Comparison of ENCODE assay signal across 34 cellular contexts in the genomic region with DNA sequence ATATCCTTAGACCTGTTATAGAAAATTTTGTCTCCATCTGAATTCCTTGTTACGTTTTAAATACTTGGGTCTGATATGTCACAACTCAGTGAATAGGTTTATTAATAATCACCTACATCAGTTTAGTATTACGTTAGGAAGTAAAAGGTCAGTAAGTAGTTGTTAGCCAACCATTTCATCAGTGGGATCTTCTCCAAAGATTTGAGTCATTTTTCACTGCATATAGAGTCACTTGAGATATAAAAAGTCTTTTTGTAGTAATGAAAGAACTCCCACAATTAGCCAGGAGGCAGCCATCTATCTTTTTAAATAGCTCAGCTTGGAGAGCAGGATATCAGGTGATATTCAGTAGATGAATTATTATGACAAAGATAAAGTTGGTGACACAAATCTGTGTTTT.
"Had no signal": no experiment of that assay in that cellular context is flagged by ENCODE, and none has a peak within 500 bp of the region (broad histone marks: within the 10 kb centered on the region; RNA-seq: fewer than 3 reads in every experiment).

No MANE protein-coding gene starts in this region.

- H3K4me3 Mint-ChIP-seq: activated B cell treated with CpG ODN at 0.5 μM for 24 hours; activated CD4-positive, alpha-beta memory T cell treated with anti-CD3 and anti-CD28 coated beads for 36 hours; activated CD8-positive, alpha-beta memory T cell treated with anti-CD3 and anti-CD28 coated beads, Interleukin-2, amount 10 ng/mL, durations not matched to agents 7 days and 5 days; activated CD8-positive, alpha-beta T cell treated with anti-CD3 and anti-CD28 coated beads, Interleukin-2, amount 10 ng/mL, durations not matched to agents 7 days and 5 days; activated naive CD4-positive, alpha-beta T cell treated with anti-CD3 and anti-CD28 coated beads for 36 hours; activated naive CD4-positive, alpha-beta T cell treated with anti-CD3 and anti-CD28 coated beads, Interleukin-2, amount 50 U/mL, for 24 hours; activated naive CD8-positive, alpha-beta T cell treated with anti-CD3 and anti-CD28 coated beads for 36 hours; activated naive CD8-positive, alpha-beta T cell treated with anti-CD3 and anti-CD28 coated beads, Interleukin-2, amount 50 U/mL, for 24 hours; activated T-helper 1 cell treated with anti-CD3 and anti-CD28 coated beads, Interleukin-12 subunit alpha, Interleukin-12 subunit beta, Interleukin-2, Interleukin-4 antibody, amounts not matched to agents 30 ng/mL and 10 ng/mL and 1 ng/mL, durations not matched to agents 14 hours and 24 hours and 36 hours; brain; T-helper 17 cell; T-helper 2 cell treated with Interferon-gamma antibody and Interleukin-4, amounts not matched to agents 5 μg/mL and 100 μg/mL, for 36 hours had no signal

- H3K4me1 Mint-ChIP-seq: activated B cell treated with CpG ODN at 0.5 μM for 24 hours; activated CD8-positive, alpha-beta memory T cell treated with anti-CD3 and anti-CD28 coated beads, Interleukin-2, amount 10 ng/mL, durations not matched to agents 7 days and 5 days; activated naive CD4-positive, alpha-beta T cell treated with anti-CD3 and anti-CD28 coated beads, Interleukin-2, amount 50 U/mL, for 24 hours; activated naive CD8-positive, alpha-beta T cell treated with anti-CD3 and anti-CD28 coated beads for 36 hours; activated naive CD8-positive, alpha-beta T cell treated with anti-CD3 and anti-CD28 coated beads, Interleukin-2, amount 50 U/mL, for 24 hours; T-helper 17 cell had no signal

- ATAC-seq: activated CD4-positive, CD25-positive, alpha-beta regulatory T cell treated with anti-CD3 and anti-CD28 coated beads, Interleukin-2, amount 50 U/mL, for 24 hours; activated CD8-positive, alpha-beta memory T cell treated with anti-CD3 and anti-CD28 coated beads, Interleukin-2, amount 10 ng/mL, durations not matched to agents 7 days and 5 days; activated CD8-positive, alpha-beta T cell treated with anti-CD3 and anti-CD28 coated beads, Interleukin-2, amount 10 ng/mL, durations not matched to agents 7 days and 5 days; activated naive CD8-positive, alpha-beta T cell treated with anti-CD3 and anti-CD28 coated beads, Interleukin-2, amount 50 U/mL, for 24 hours; T-helper 17 cell had no signal

- H3K4me3 ChIP-seq: adrenal gland, ascending aorta, breast epithelium, cardiac muscle cell, colonic mucosa, esophagus squamous epithelium had no signal

- H3K36me3 Mint-ChIP-seq: activated CD4-positive, alpha-beta memory T cell treated with anti-CD3 and anti-CD28 coated beads for 36 hours; activated CD8-positive, alpha-beta memory T cell treated with anti-CD3 and anti-CD28 coated beads, Interleukin-2, amount 10 ng/mL, durations not matched to agents 7 days and 5 days; activated naive CD4-positive, alpha-beta T cell treated with anti-CD3 and anti-CD28 coated beads, Interleukin-2, amount 50 U/mL, for 24 hours; activated naive CD8-positive, alpha-beta T cell treated with anti-CD3 and anti-CD28 coated beads for 36 hours; brain had no signal

- H3K27me3 Mint-ChIP-seq: activated CD8-positive, alpha-beta memory T cell treated with anti-CD3 and anti-CD28 coated beads, Interleukin-2, amount 10 ng/mL, durations not matched to agents 7 days and 5 days; activated naive CD8-positive, alpha-beta T cell treated with anti-CD3 and anti-CD28 coated beads, Interleukin-2, amount 50 U/mL, for 24 hours; brain had no signal

- H3K27me3 ChIP-seq: adrenal gland, ascending aorta, breast epithelium, cardiac muscle cell, colonic mucosa, esophagus squamous epithelium had no signal

- H3K27ac Mint-ChIP-seq: activated B cell treated with CpG ODN at 0.5 μM for 24 hours; activated CD4-positive, alpha-beta memory T cell treated with anti-CD3 and anti-CD28 coated beads for 36 hours; activated CD8-positive, alpha-beta memory T cell treated with anti-CD3 and anti-CD28 coated beads, Interleukin-2, amount 10 ng/mL, durations not matched to agents 7 days and 5 days; activated CD8-positive, alpha-beta T cell treated with anti-CD3 and anti-CD28 coated beads, Interleukin-2, amount 10 ng/mL, durations not matched to agents 7 days and 5 days; activated naive CD4-positive, alpha-beta T cell treated with anti-CD3 and anti-CD28 coated beads for 36 hours; activated naive CD4-positive, alpha-beta T cell treated with anti-CD3 and anti-CD28 coated beads, Interleukin-2, amount 50 U/mL, for 24 hours; activated naive CD8-positive, alpha-beta T cell treated with anti-CD3 and anti-CD28 coated beads for 36 hours; activated naive CD8-positive, alpha-beta T cell treated with anti-CD3 and anti-CD28 coated beads, Interleukin-2, amount 50 U/mL, for 24 hours; activated T-helper 1 cell treated with anti-CD3 and anti-CD28 coated beads, Interleukin-12 subunit alpha, Interleukin-12 subunit beta, Interleukin-2, Interleukin-4 antibody, amounts not matched to agents 30 ng/mL and 10 ng/mL and 1 ng/mL, durations not matched to agents 14 hours and 24 hours and 36 hours; activated T-helper 2 cell treated with anti-CD3 and anti-CD28 coated beads, Interferon-gamma antibody, Interleukin-2, Interleukin-4, amounts not matched to agents 10 μg/mL and 5 μg/mL and 100 μg/mL, durations not matched to agents 14 hours and 24 hours and 36 hours; brain; T-helper 17 cell; T-helper 2 cell treated with Interferon-gamma antibody and Interleukin-4, amounts not matched to agents 5 μg/mL and 100 μg/mL, for 36 hours had no signal

- H3K36me3 ChIP-seq: adrenal gland, ascending aorta, breast epithelium, cardiac muscle cell, colonic mucosa, esophagus squamous epithelium, WERI-Rb-1 had no signal

- H3K4me1 ChIP-seq: adrenal gland, ascending aorta, breast epithelium, colonic mucosa, esophagus squamous epithelium had no signal

- H3K9me3 ChIP-seq: adrenal gland, ascending aorta, breast epithelium, colonic mucosa, esophagus squamous epithelium had no signal

- H3K9me3 Mint-ChIP-seq: activated B cell treated with CpG ODN at 0.5 μM for 24 hours; activated CD4-positive, alpha-beta memory T cell treated with anti-CD3 and anti-CD28 coated beads for 36 hours; activated naive CD4-positive, alpha-beta T cell treated with anti-CD3 and anti-CD28 coated beads for 36 hours; activated naive CD4-positive, alpha-beta T cell treated with anti-CD3 and anti-CD28 coated beads, Interleukin-2, amount 50 U/mL, for 24 hours; activated naive CD8-positive, alpha-beta T cell treated with anti-CD3 and anti-CD28 coated beads for 36 hours; activated naive CD8-positive, alpha-beta T cell treated with anti-CD3 and anti-CD28 coated beads, Interleukin-2, amount 50 U/mL, for 24 hours; activated T-helper 1 cell treated with anti-CD3 and anti-CD28 coated beads, Interleukin-12 subunit alpha, Interleukin-12 subunit beta, Interleukin-2, Interleukin-4 antibody, amounts not matched to agents 30 ng/mL and 10 ng/mL and 1 ng/mL, durations not matched to agents 14 hours and 24 hours and 36 hours; activated T-helper 2 cell treated with anti-CD3 and anti-CD28 coated beads, Interferon-gamma antibody, Interleukin-2, Interleukin-4, amounts not matched to agents 10 μg/mL and 5 μg/mL and 100 μg/mL, durations not matched to agents 14 hours and 24 hours and 36 hours; brain; T-helper 2 cell treated with Interferon-gamma antibody and Interleukin-4, amounts not matched to agents 5 μg/mL and 100 μg/mL, for 36 hours had no signal

- H3K27ac ChIP-seq: adrenal gland, ascending aorta, breast epithelium, cardiac muscle cell, colonic mucosa, epithelial cell of prostate, esophagus squamous epithelium, WERI-Rb-1 had no signal

- DNase-seq: activated B cell treated with CpG ODN at 0.5 μM for 24 hours; activated CD4-positive, alpha-beta memory T cell treated with anti-CD3 and anti-CD28 coated beads for 36 hours; activated CD4-positive, alpha-beta T cell treated with anti-CD3 and anti-CD28 coated beads for 48 hours; activated CD4-positive, alpha-beta T cell treated with anti-CD3 and anti-CD28 coated beads, Interleukin-2, amount 50 U/mL, for 1 hour; activated CD8-positive, alpha-beta memory T cell treated with anti-CD3 and anti-CD28 coated beads, Interleukin-2, amount 10 ng/mL, durations not matched to agents 7 days and 5 days; activated CD8-positive, alpha-beta memory T cell treated with anti-CD3 and anti-CD28 coated beads, Interleukin-2, amount 50 U/mL, for 4 hours; activated CD8-positive, alpha-beta T cell treated with anti-CD3 and anti-CD28 coated beads, Interleukin-2, amount 10 ng/mL, durations not matched to agents 7 days and 5 days; activated effector memory CD4-positive, alpha-beta T cell treated with anti-CD3 and anti-CD28 coated beads, Interleukin-2, amount 50 U/mL, for 16 hours; activated naive CD4-positive, alpha-beta T cell treated with anti-CD3 and anti-CD28 coated beads for 36 hours; activated naive CD8-positive, alpha-beta T cell treated with anti-CD3 and anti-CD28 coated beads for 36 hours; activated naive CD8-positive, alpha-beta T cell treated with anti-CD3 and anti-CD28 coated beads, Interleukin-2, amount 50 U/mL, for 24 hours; activated T-cell treated with anti-CD3 and anti-CD28 coated beads, Interleukin-2, amount 50 U/mL, for 1 hour; activated T-cell treated with anti-CD3 and anti-CD28 coated beads, Interleukin-2, amount 50 U/mL, for 48 hours; adrenal gland; central memory CD4-positive, alpha-beta T cell; cerebellar nuclear complex; colonic mucosa; effector CD8-positive, alpha-beta T cell; esophagus squamous epithelium; foreskin fibroblast; T-helper 1 cell; T-helper 17 cell; T1000; WERI-Rb-1 had no signal
